In genomic region chr4:102503831-102504786, GRCh38 we compare ENCODE assay signal across 8 cellular contexts. TPM values are rescaled to one million over a fixed set of nuclear protein-coding genes. Genes with fewer than 3 reads are reported as not detected.
DNase-seq lines count a peak whose midpoint lies in the region; ATAC-seq, FAIRE-seq and TF ChIP-seq lines count a peak whose summit lies in the region.

No MANE protein-coding gene starts in this region.

- CTCF ChIA-PET in A549 (lab: Yijun Ruan, JAX) = no interaction called here

- H3K27me3 ChIP-seq in GM23248 (replicated peaks; ENCODE audit: insufficient read depth) (no peaks in the 10 kb centered on the region), lower lobe of right lung (ENCODE audit: low read depth) (no peaks in the 10 kb centered on the region), gastrocnemius medialis (no peaks in the 10 kb centered on the region)

- peaks cover 46% of the 10 kb centered on the region for H3K36me3 Mint-ChIP-seq in activated T-helper 2 cell treated with anti-CD3 and anti-CD28 coated beads, Interferon-gamma antibody, Interleukin-2, Interleukin-4, amounts not matched to agents 10 μg/mL and 5 μg/mL and 100 μg/mL, durations not matched to agents 14 hours and 24 hours and 36 hours (ENCODE audit: low read depth)

- H3K27ac Mint-ChIP-seq in activated T-helper 2 cell treated with anti-CD3 and anti-CD28 coated beads, Interferon-gamma antibody, Interleukin-2, Interleukin-4, amounts not matched to agents 10 μg/mL and 5 μg/mL and 100 μg/mL, durations not matched to agents 14 hours and 24 hours and 36 hours = peak overlapping the region; percentile 46

- H3K9ac ChIP-seq in GM23248 = 0 out of 2 replicates have a peak overlapping the region, but pooled peaks have one; percentile 97

- FAIRE-seq in A549 (lab: Jason Lieb, UNC) = no peak
- no peak for FAIRE-seq in HTR-8/SVneo (lab: Jason Lieb, UNC)

- H3K36me3 ChIP-seq in GM23248 (ENCODE audit: low read depth) = no peaks in the 10 kb centered on the region
- no peaks in the 10 kb centered on the region for H3K36me3 ChIP-seq in lower lobe of right lung
- H3K36me3 ChIP-seq in gastrocnemius medialis = no peaks in the 10 kb centered on the region

- ATAC-seq in A549 (no peak), lower lobe of right lung (no peak), left lobe of liver (no peak), HG03159 (IDR thresholded peaks at IDR 0.05; ENCODE audit: unreplicated experiment) (no peak), gastrocnemius medialis (no peak)

- in situ Hi-C loops in GM23248 (cut with MboI) = no loop called here
- in situ Hi-C loops in gastrocnemius medialis (cut with MboI; ENCODE audit: low sequenced_read_pairs in 4 of 4) = no loop called here

- H3K4me3 ChIP-seq in A549 (peak overlapping the region; percentile 89; the same call in 2 of the 3 replicates), GM23248 (peak overlapping the region; percentile 99), lower lobe of right lung (peak overlapping the region; percentile 92), gastrocnemius medialis (no peak overlapping the region)

- TF ChIP-seq POLR2A in A549 (IDR thresholded peaks at IDR 0.05; ENCODE audit: low read length) (no peak), gastrocnemius medialis (IDR thresholded peaks at IDR 0.05) (no peak)

- intact Hi-C loops in activated T-helper 2 cell treated with anti-CD3 and anti-CD28 coated beads, Interferon-gamma antibody, Interleukin-2, Interleukin-4, amounts not matched to agents 10 μg/mL and 5 μg/mL and 100 μg/mL, durations not matched to agents 14 hours and 24 hours and 36 hours (cut with micrococcal nuclease) = loop anchor here (2.0 to 5.0 kb wide), 7 partner anchors 19 to 1157 kb away; partner anchors contain the start of gene PPP3CA
- intact Hi-C loops in lower lobe of right lung (cut with DNase I) (no loop called here), gastrocnemius medialis (cut with DNase I; ENCODE audit: low total_unique reads) (loop anchor here (5.0 to 10.0 kb wide), 5 partner anchors 48 to 593 kb away; partner anchors contain the start of genes BDH2 and UBE2D3)

- H3K27me3 Mint-ChIP-seq in activated T-helper 2 cell treated with anti-CD3 and anti-CD28 coated beads, Interferon-gamma antibody, Interleukin-2, Interleukin-4, amounts not matched to agents 10 μg/mL and 5 μg/mL and 100 μg/mL, durations not matched to agents 14 hours and 24 hours and 36 hours (ENCODE audit: low read depth) = no peaks in the 10 kb centered on the region

- TF ChIP-seq EP300 in A549 (IDR thresholded peaks at IDR 0.05) = no peak

- H3F3A ChIP-seq in GM23248 (ENCODE audit: insufficient read depth) = 0 out of 2 replicates have a peak, but pooled peaks cover 16% of the 10 kb centered on the region

- peaks cover 42% of the 10 kb centered on the region for H3K4me1 Mint-ChIP-seq in activated T-helper 2 cell treated with anti-CD3 and anti-CD28 coated beads, Interferon-gamma antibody, Interleukin-2, Interleukin-4, amounts not matched to agents 10 μg/mL and 5 μg/mL and 100 μg/mL, durations not matched to agents 14 hours and 24 hours and 36 hours (ENCODE audit: low read depth)

- peak overlapping the region; percentile 96 for H3K4me3 Mint-ChIP-seq in activated T-helper 2 cell treated with anti-CD3 and anti-CD28 coated beads, Interferon-gamma antibody, Interleukin-2, Interleukin-4, amounts not matched to agents 10 μg/mL and 5 μg/mL and 100 μg/mL, durations not matched to agents 14 hours and 24 hours and 36 hours (ENCODE audit: low read depth)

- POLR2A ChIA-PET in A549 (lab: Yijun Ruan, JAX) = no interaction called here

- H2AFZ ChIP-seq in GM23248 = no peak overlapping the region

- peaks cover 80% of the 10 kb centered on the region for H3K79me2 ChIP-seq in GM23248 (ENCODE audit: insufficient read depth)

- H3K9me3 Mint-ChIP-seq in activated T-helper 2 cell treated with anti-CD3 and anti-CD28 coated beads, Interferon-gamma antibody, Interleukin-2, Interleukin-4, amounts not matched to agents 10 μg/mL and 5 μg/mL and 100 μg/mL, durations not matched to agents 14 hours and 24 hours and 36 hours = peaks cover under 1% of the 10 kb centered on the region

- H3K27ac ChIP-seq in A549 (peak overlapping the region; percentile 57 to 97; a peak in 2 of 6 replicates), GM23248 (no peak overlapping the region), lower lobe of right lung (peak overlapping the region; percentile 98), gastrocnemius medialis (peak overlapping the region in 1 of 4 donors; percentile 99)

- peaks cover 26% of the 10 kb centered on the region; the same call in 2 of the 3 replicates for H3K4me1 ChIP-seq in A549
- peaks cover 47% of the 10 kb centered on the region for H3K4me1 ChIP-seq in GM23248 (ENCODE audit: insufficient read depth)
- H3K4me1 ChIP-seq in lower lobe of right lung = peaks cover 43% of the 10 kb centered on the region
- H3K4me1 ChIP-seq in gastrocnemius medialis = peaks cover 51 to 57% of the 10 kb centered on the region in 2 donors

- no peaks in the 10 kb centered on the region for H3K9me3 ChIP-seq in A549
- H3K9me3 ChIP-seq in GM23248 (ENCODE audit: low read depth) = no peaks in the 10 kb centered on the region
- H3K9me3 ChIP-seq in lower lobe of right lung = no peaks in the 10 kb centered on the region
- H3K9me3 ChIP-seq in gastrocnemius medialis = no peaks in the 10 kb centered on the region

- no peaks in the 10 kb centered on the region; the same call in 1 of the 2 replicates for H4K20me1 ChIP-seq in GM23248 (ENCODE audit: insufficient read depth)

- H3K9me2 ChIP-seq in GM23248 (ENCODE audit: insufficient read depth) = no peaks in the 10 kb centered on the region

- WGBS in A549 (ENCODE audit: missing lambda C conversion rate) = 20% methylated on average over 5 of the region's 5 CpGs
- 57 to 61% methylated on average over 5 of the region's 5 CpGs for WGBS in GM23248 (ENCODE audit: low coverage in 1 of 2, low lambda C conversion rate in 2 of 2, missing lambda C conversion rate in 2 of 2), 2 experiments

- no peak for TF ChIP-seq CTCF in A549 (IDR thresholded peaks at IDR 0.05)
- no peak for TF ChIP-seq CTCF in lower lobe of right lung (IDR thresholded peaks at IDR 0.05)
- no peak for TF ChIP-seq CTCF in gastrocnemius medialis (IDR thresholded peaks at IDR 0.05 in 4 of 5, conservative IDR thresholded peaks at IDR 0.05 in 1 of 5)

- peak overlapping the region; percentile 87 for H3K4me2 ChIP-seq in A549
- peak overlapping the region; percentile 96 for H3K4me2 ChIP-seq in GM23248 (ENCODE audit: unreplicated experiment)

- TF ChIP-seq RAD21 in A549 (conservative IDR thresholded peaks at IDR 0.05 in 1 of 2, IDR thresholded peaks at IDR 0.05 in 1 of 2) = no peak

- DNase-seq in A549 (ENCODE audit: low read depth in 1 of 2, low spot score in 1 of 2) = no peak
- no peak for DNase-seq in GM23248
- no peak for DNase-seq in activated T-helper 2 cell treated with anti-CD3 and anti-CD28 coated beads, Interferon-gamma antibody, Interleukin-2, Interleukin-4, amounts not matched to agents 10 μg/mL and 5 μg/mL and 100 μg/mL, durations not matched to agents 14 hours and 24 hours and 36 hours (ENCODE audit: low spot score)
- DNase-seq in lower lobe of right lung = no peak
- no peak for DNase-seq in left lobe of liver (ENCODE audit: low spot score)
- no peak for DNase-seq in gastrocnemius medialis
- no peak for DNase-seq in HTR-8/SVneo (ENCODE audit: insufficient read length, low spot score)

TF ChIP-seq in A549, 52 proteins besides CTCF, POLR2A, EP300 and RAD21:
- TF ChIP-seq MAFK (IDR thresholded peaks at IDR 0.05; ENCODE audit: partially characterized antibody) (peak; percentile 97), NFE2L2 (conservative IDR thresholded peaks at IDR 0.05; ENCODE audit: low read length) (no peak)

RNA-seq across cellular contexts. Expression of gene NFKB1, which starts 3.0 kb away (rescaled TPM):
- 18.3 and 19.3 TPM in 2 replicates for polyA plus RNA-seq in A549 (2011; rRNA removed)
- polyA plus RNA-seq in A549 (2012; cell fraction: cytosol; rRNA removed) = 12.0 and 14.3 TPM in 2 replicates
- 17.6 and 20.6 TPM in 2 replicates for polyA plus RNA-seq in A549 (2012; cell fraction: nucleus; rRNA removed)
- polyA plus RNA-seq in A549 (2017; fragmentation: RNase III; extraction: RNeasy Plus Mini Kit Qiagen cat#74134 plus additional on column Dnase treatment) = 15.2 to 18.0 TPM (median 16.8 TPM) in 3 replicates
- 22.6 and 28.2 TPM in 2 replicates for polyA minus RNA-seq in A549 (2011; rRNA and poly(A)+ RNA removed)
- total RNA-seq in GM23248 (2014; rRNA removed; shearing (Covaris generic)) = 25.7 and 30.2 TPM in 2 replicates
- polyA plus RNA-seq in GM23248 (2016; fragmentation: Nextera tagmentation; extraction: Ambion mirVana) = 5.5 and 5.8 TPM in 2 replicates
- 199 and 205 TPM in 2 replicates for total RNA-seq in activated T-helper 2 cell treated with anti-CD3 and anti-CD28 coated beads, Interferon-gamma antibody, Interleukin-2, Interleukin-4, amounts not matched to agents 10 μg/mL and 5 μg/mL and 100 μg/mL, durations not matched to agents 14 hours and 24 hours and 36 hours
- 48.9 TPM for total RNA-seq in lower lobe of right lung
- total RNA-seq in left lobe of liver = 15.6 TPM
- 10 to 100 TPM; 20.0 to 27.2 (median 22.7) TPM for total RNA-seq in gastrocnemius medialis

Comparison
In these comparisons a context has a peak if more than half of its experiments do, and no peak if none do; other contexts are left out.
1. H3K4me3 ChIP-seq: peak in A549 (single experiment), GM23248 (single experiment) and lower lobe of right lung (single experiment); none in gastrocnemius medialis (0 of 4).